In genomic region chr1:173863224-173864151, GRCh38 we compare ENCODE assay signal across 11 cellular contexts. TPM values are rescaled to one million over a fixed set of nuclear protein-coding genes. Genes with fewer than 3 reads are reported as not detected.
A peak's percentile ranks its signal among the peaks of the same experiment; 100 is the strongest.
DNase-seq lines count a peak whose midpoint lies in the region; ATAC-seq and TF ChIP-seq lines count a peak whose summit lies in the region.
"Had no signal": no experiment of that assay in that cellular context is flagged by ENCODE, and none has a peak within 500 bp of the region (broad histone marks: within the 10 kb centered on the region; RNA-seq: fewer than 3 reads in every experiment).

No MANE protein-coding gene starts in this region.

- peaks cover 0 to 41% (median 32%) of the 10 kb centered on the region in 5 donors for H3K4me1 ChIP-seq in subcutaneous abdominal adipose tissue (ENCODE audit: control insufficient read depth in 5 of 5, insufficient read depth in 5 of 5, low read length in 5 of 5)
- peaks cover 27% of the 10 kb centered on the region for H3K4me1 ChIP-seq in upper lobe of right lung
- peaks cover 0 to 33% (median 7%) of the 10 kb centered on the region in 3 donors for H3K4me1 ChIP-seq in gastroesophageal sphincter
- H3K4me1 ChIP-seq in testis = peaks cover 16% of the 10 kb centered on the region

- no peak overlapping the region for H3K9ac ChIP-seq in subcutaneous abdominal adipose tissue (ENCODE audit: low read length in 5 of 5)

- no peak for ATAC-seq in upper lobe of right lung
- no peak for ATAC-seq in gastroesophageal sphincter
- ATAC-seq: Right ventricle myocardium inferior had no signal

- no peaks in the 10 kb centered on the region for H3K9me3 ChIP-seq in subcutaneous abdominal adipose tissue (ENCODE audit: control insufficient read depth in 5 of 5, low read length in 5 of 5)
- H3K9me3 ChIP-seq in upper lobe of right lung = no peaks in the 10 kb centered on the region
- H3K9me3 ChIP-seq in gastroesophageal sphincter = no peaks in the 10 kb centered on the region
- H3K9me3 ChIP-seq in testis = no peaks in the 10 kb centered on the region

- peaks cover 38 to 66% (median 45%) of the 10 kb centered on the region in 5 donors for H3K36me3 ChIP-seq in subcutaneous abdominal adipose tissue (ENCODE audit: control insufficient read depth in 5 of 5, insufficient read depth in 5 of 5, low read length in 5 of 5)
- H3K36me3 ChIP-seq in upper lobe of right lung = peaks cover 66% of the 10 kb centered on the region
- H3K36me3 ChIP-seq in gastroesophageal sphincter = peaks cover 0 to 80% of the 10 kb centered on the region in 2 donors
- H3K36me3 ChIP-seq in testis (ENCODE audit: low read depth, missing control alignments) = no peaks in the 10 kb centered on the region

- H3K27me3 ChIP-seq in subcutaneous abdominal adipose tissue (ENCODE audit: control insufficient read depth in 5 of 5, insufficient read depth in 4 of 5, low read length in 5 of 5) (no peaks in the 10 kb centered on the region), upper lobe of right lung (no peaks in the 10 kb centered on the region), gastroesophageal sphincter (no peaks in the 10 kb centered on the region), testis (no peaks in the 10 kb centered on the region)

- H3K9me3 Mint-ChIP-seq in chondrocyte (ENCODE audit: low read depth) = no peaks in the 10 kb centered on the region

- no peak overlapping the region for H3K4me3 Mint-ChIP-seq in chondrocyte (ENCODE audit: unreplicated experiment)

- H3K27ac ChIP-seq in subcutaneous abdominal adipose tissue (ENCODE audit: low read depth, low read length) = peak overlapping the region; percentile 1
- no peak overlapping the region for H3K27ac ChIP-seq in upper lobe of right lung
- no peak overlapping the region for H3K27ac ChIP-seq in gastroesophageal sphincter
- no peak overlapping the region for H3K27ac ChIP-seq in testis

- TF ChIP-seq CTCF in chondrocyte (IDR thresholded peaks at IDR 0.05) = no peak
- no peak for TF ChIP-seq CTCF in upper lobe of right lung (IDR thresholded peaks at IDR 0.05)
- TF ChIP-seq CTCF in gastroesophageal sphincter (IDR thresholded peaks at IDR 0.05) = no peak
- TF ChIP-seq CTCF in testis (IDR thresholded peaks at IDR 0.05) = no peak

- H3K4me3 ChIP-seq in subcutaneous abdominal adipose tissue (ENCODE audit: low read depth in 1 of 5, low read length in 5 of 5) = no peak overlapping the region
- H3K4me3 ChIP-seq in upper lobe of right lung = no peak overlapping the region
- no peak overlapping the region for H3K4me3 ChIP-seq in gastroesophageal sphincter
- H3K4me3 ChIP-seq in testis = no peak overlapping the region

- intact Hi-C loops in upper lobe of right lung (cut with DNase I) = no loop called here
- intact Hi-C loops in testis (cut with DNase I; ENCODE audit: low total_unique reads) = no loop called here

- TF ChIP-seq EP300 in gastroesophageal sphincter (IDR thresholded peaks at IDR 0.05) = no peak

- TF ChIP-seq POLR2A in gastroesophageal sphincter (IDR thresholded peaks at IDR 0.05) = no peak
- TF ChIP-seq POLR2A in testis (IDR thresholded peaks at IDR 0.05) = no peak

- peak overlapping the region; percentile 46 for H3K27ac Mint-ChIP-seq in chondrocyte (ENCODE audit: unreplicated experiment)

- H3K36me3 Mint-ChIP-seq in chondrocyte (ENCODE audit: low read depth) = peaks cover 34% of the 10 kb centered on the region

- peak; percentile 16 for DNase-seq in stimulated activated CD4-positive, alpha-beta T cell treated with anti-CD3 and anti-CD28 coated beads, Interleukin-15, amount 100 ng/mL, for 24 hours
- DNase-seq in stimulated activated CD4-positive, alpha-beta T cell treated with anti-CD3 and anti-CD28 coated beads, Interleukin-4, amount 100 ng/mL, for 4 hours = no peak
- DNase-seq in OCI-M1 (lab: John Stamatoyannopoulos, UW) = peak; percentile 37
- DNase-seq in chondrocyte (ENCODE audit: low spot score) = no peak
- DNase-seq in upper lobe of right lung = no peak
- DNase-seq in testis = no peak
- DNase-seq: NCI-H1417, posterior cingulate gyrus had no signal

- peaks cover 39% of the 10 kb centered on the region for H3K4me1 Mint-ChIP-seq in chondrocyte (ENCODE audit: low read depth)

- H3K27me3 Mint-ChIP-seq in chondrocyte (ENCODE audit: low read depth) = no peaks in the 10 kb centered on the region

RNA-seq across cellular contexts. Expression of gene GAS5, which starts 4.3 kb away (rescaled TPM):
- total RNA-seq in chondrocyte (190 to 340 TPM (median 307 TPM) in 3 replicates), upper lobe of right lung (310 TPM), gastroesophageal sphincter (100 to 1,000 TPM; 104 to 330 (median 210) TPM), testis (100 to 1,000 TPM; 101 to 158 TPM)
- 130 TPM for polyA plus RNA-seq in testis (ENCODE audit: insufficient read depth, low read depth, low replicate concordance)

RNA-seq across cellular contexts. Expression of gene ZBTB37, which starts 4.7 kb away (rescaled TPM):
- 11.0 to 13.8 TPM (median 13.7 TPM) in 3 replicates for total RNA-seq in chondrocyte
- 14.7 TPM for total RNA-seq in upper lobe of right lung
- total RNA-seq in gastroesophageal sphincter = 10 to 100 TPM in 1 of 4 donors, 1 to 10 TPM in 3; 6.6 to 11.4 (median 8.8) TPM
- total RNA-seq in testis = 10 to 100 TPM; 21.2 to 28.7 TPM
- polyA plus RNA-seq in testis (ENCODE audit: insufficient read depth, low read depth, low replicate concordance) = 22.6 TPM

RNA-seq across cellular contexts. Expression of gene CENPL, which starts 38.8 kb away (rescaled TPM):
- total RNA-seq in chondrocyte = 8.2 to 10.9 TPM (median 9.6 TPM) in 3 replicates
- total RNA-seq in upper lobe of right lung = 4.3 TPM
- 1 to 10 TPM; 4.8 to 6.5 (median 6.2) TPM for total RNA-seq in gastroesophageal sphincter
- total RNA-seq in testis = 10 to 100 TPM; 13.2 to 20.5 TPM
- 26.5 TPM for polyA plus RNA-seq in testis (ENCODE audit: insufficient read depth, low read depth, low replicate concordance)

RNA-seq across cellular contexts. Expression of gene DARS2, which starts 39.0 kb away (rescaled TPM):
- 9.5 to 12.7 TPM (median 9.5 TPM) in 3 replicates for total RNA-seq in chondrocyte
- total RNA-seq in upper lobe of right lung = 14.6 TPM
- total RNA-seq in gastroesophageal sphincter = 1 to 10 TPM; 6.4 to 8.7 (median 7.1) TPM
- total RNA-seq in testis = 10 to 100 TPM; 16.8 to 21.4 TPM
- polyA plus RNA-seq in testis (ENCODE audit: insufficient read depth, low read depth, low replicate concordance) = 12.7 TPM

RNA-seq across cellular contexts. Expression of gene SERPINC1, which starts 53.6 kb away (rescaled TPM):
- 0.22 to 0.51 TPM in 2 of 3 replicates, not detected in the other for total RNA-seq in chondrocyte
- not detected for total RNA-seq in upper lobe of right lung
- not detected for total RNA-seq in gastroesophageal sphincter
- total RNA-seq in testis = under 1 TPM; 0.24 to 0.93 TPM
- 0.75 TPM for polyA plus RNA-seq in testis (ENCODE audit: insufficient read depth, low read depth, low replicate concordance)

Comparison
In these comparisons a context has a peak if more than half of its experiments do, and no peak if none do; other contexts are left out.
1. DNase-seq: peak in stimulated activated CD4-positive, alpha-beta T cell treated with anti-CD3 and anti-CD28 coated beads, Interleukin-15, amount 100 ng/mL, for 24 hours (single experiment) and OCI-M1 (single experiment); none in stimulated activated CD4-positive, alpha-beta T cell treated with anti-CD3 and anti-CD28 coated beads, Interleukin-4, amount 100 ng/mL, for 4 hours (0 of 2), chondrocyte (single experiment), upper lobe of right lung (single experiment) and testis (single experiment).